In the genomic region with DNA sequence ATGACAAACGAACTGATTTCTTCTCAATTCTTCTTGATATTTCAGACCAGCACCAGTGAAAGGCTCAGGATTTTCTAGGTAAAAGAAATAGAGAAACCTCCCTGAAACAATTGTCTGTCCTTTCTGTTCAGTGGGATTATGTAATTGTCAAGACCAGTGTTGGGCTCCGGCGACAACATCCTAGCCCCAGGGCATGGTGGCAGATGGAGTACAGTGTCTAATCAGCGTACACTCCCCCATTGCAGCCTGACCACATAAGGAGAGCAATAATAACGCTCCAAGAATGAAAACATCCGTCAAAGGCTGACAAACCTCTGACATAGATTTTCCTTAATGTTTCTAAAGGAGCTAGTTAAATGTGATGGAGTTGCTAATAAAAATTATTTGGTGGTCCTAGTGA, we compare ENCODE assay signal across 13 cellular contexts.
DNase-seq lines count a peak whose midpoint lies in the region; TF ChIP-seq lines count a peak whose summit lies in the region.
"Had no signal": no experiment of that assay in that cellular context is flagged by ENCODE, and none has a peak within 500 bp of the region (broad histone marks: within the 10 kb centered on the region; RNA-seq: fewer than 3 reads in every experiment).

No MANE protein-coding gene starts in this region.

- H3K4me3 ChIP-seq in BE2C (ENCODE audit: low read depth, low read length) (no peak overlapping the region), HAP-1 (no peak overlapping the region)
- H3K4me3 ChIP-seq: GM23338 had no signal

- H3K27ac ChIP-seq in RWPE1: no peak overlapping the region
- H3K27ac ChIP-seq: C4-2B had no signal

- no peaks in the 10 kb centered on the region for H3K36me3 ChIP-seq in BE2C
- H3K36me3 ChIP-seq in HAP-1 (replicated peaks): no peaks in the 10 kb centered on the region

- in situ Hi-C loops in HAP-1 (cut with MboI; ENCODE audit: low sequenced_read_pairs): no loop called here

- H3K4me1 ChIP-seq in BE2C (peaks cover 4% of the 10 kb centered on the region; the same call in 1 of the 2 replicates), HAP-1 (no peaks in the 10 kb centered on the region)

- H3K9me3 ChIP-seq in BE2C (no peaks in the 10 kb centered on the region), HAP-1 (no peaks in the 10 kb centered on the region)

- DNase-seq in BE2C (peak; percentile 65), HAP-1 (ENCODE audit: low spot score in 2 of 2) (peak; percentile 5 to 51), NCI-H69 (lab: John Stamatoyannopoulos, UW) (peak; percentile 78), left kidney (ENCODE audit: low read depth, low spot score) (peak; percentile 39), RWPE1 (ENCODE audit: low spot score) (no peak), erythroblast (lab: John Stamatoyannopoulos, UW) (no peak), kidney glomerular epithelial cell (lab: John Stamatoyannopoulos, UW) (no peak)
- DNase-seq: CD4-positive, alpha-beta memory T cell; DMS79; H7; HFFc6 had no signal

- POLR2A ChIA-PET in RWPE1 (lab: Yijun Ruan, JAX; ENCODE audit: low non-redundant PET): no interaction called here

- no peaks in the 10 kb centered on the region for H3K27me3 ChIP-seq in BE2C
- H3K27me3 ChIP-seq in HAP-1 (ENCODE audit: low read depth): no peaks in the 10 kb centered on the region

- CTCF ChIA-PET in RWPE1 (lab: Yijun Ruan, JAX): no interaction called here

- TF ChIP-seq CTCF in BE2C (IDR thresholded peaks at IDR 0.05; ENCODE audit: low read depth, low read length) (no peak), RWPE1 (conservative IDR thresholded peaks at IDR 0.05; ENCODE audit: low read depth) (no peak)

- TF ChIP-seq POLR2A in erythroblast (IDR thresholded peaks at IDR 0.05; ENCODE audit: low read length): no peak

Comparison
In these comparisons a context has a peak if more than half of its experiments do, and no peak if none do; other contexts are left out.
1. DNase-seq: peak in BE2C (single experiment), HAP-1 (2 of 2), NCI-H69 (single experiment) and left kidney (single experiment); none in RWPE1 (single experiment), erythroblast (0 of 2) and kidney glomerular epithelial cell (single experiment).